Comparison of ENCODE assay signal across 1 cellular context in the genomic region with DNA sequence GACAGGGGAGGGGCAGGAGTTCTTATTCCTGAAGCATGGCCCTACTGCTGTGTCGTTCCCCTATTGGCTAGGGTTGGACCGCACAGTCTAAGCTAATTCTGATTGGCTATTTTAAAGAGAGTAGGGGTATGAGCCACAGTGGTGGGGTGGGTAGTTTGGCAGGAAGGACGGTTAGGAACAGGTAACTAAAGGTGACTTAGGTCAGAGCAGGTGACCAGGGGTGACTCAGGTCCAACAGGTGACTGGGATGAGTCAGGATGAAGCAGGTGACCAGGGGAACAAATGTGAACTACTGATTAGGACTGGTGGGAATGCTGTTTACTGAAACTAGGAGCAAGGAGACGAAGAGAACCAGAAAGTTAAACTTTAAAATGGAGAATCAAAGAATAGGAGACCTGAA. TPM values are rescaled to one million over a fixed set of nuclear protein-coding genes. Genes with fewer than 3 reads are reported as not detected.
"Had no signal": no experiment of that assay in that cellular context is flagged by ENCODE, and none has a peak within 500 bp of the region (broad histone marks: within the 10 kb centered on the region; RNA-seq: fewer than 3 reads in every experiment).

No MANE protein-coding gene starts in this region.

RNA-seq across cellular contexts. Expression of gene RIPOR2, which starts 58.0 kb away (rescaled TPM):
- total RNA-seq: endothelial cell of umbilical vein had no signal
